Comparison of ENCODE assay signal across 26 cellular contexts in the genomic region with DNA sequence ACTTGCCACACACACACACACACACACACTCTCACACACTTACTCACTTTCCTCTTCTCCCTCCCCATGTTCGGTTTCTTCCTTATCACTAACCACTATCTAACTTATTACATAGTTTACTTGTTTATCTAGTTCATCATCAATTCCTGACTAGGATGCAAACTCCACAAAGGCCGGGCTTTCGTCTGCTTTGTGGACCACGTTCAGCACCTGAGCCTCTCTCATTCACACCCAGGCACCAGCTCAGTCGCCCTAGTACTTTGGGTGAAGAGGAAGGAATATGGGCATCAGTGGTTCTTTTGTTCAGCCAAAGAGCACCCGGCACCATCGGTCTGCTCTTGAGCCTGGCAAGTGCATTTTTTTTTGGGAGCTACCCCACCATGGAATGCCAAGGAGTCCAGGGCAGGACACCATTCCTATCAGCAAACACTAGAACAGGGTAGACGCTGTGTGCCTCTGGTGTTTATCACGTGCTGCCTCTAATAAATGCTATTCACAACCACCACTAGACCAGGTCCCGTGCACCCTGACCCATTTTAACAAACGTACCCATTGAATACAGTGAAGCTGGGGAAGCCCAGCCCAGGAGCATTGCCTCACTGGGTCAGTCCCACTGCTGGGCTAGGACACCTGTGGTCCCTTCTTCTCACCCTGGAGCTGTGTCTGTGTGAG. TPM values are rescaled to one million over a fixed set of nuclear protein-coding genes. Genes with fewer than 3 reads are reported as not detected.
DNase-seq lines count a peak whose midpoint lies in the region; ATAC-seq and TF ChIP-seq lines count a peak whose summit lies in the region.
"Had no signal": no experiment of that assay in that cellular context is flagged by ENCODE, and none has a peak within 500 bp of the region (broad histone marks: within the 10 kb centered on the region; RNA-seq: fewer than 3 reads in every experiment).

No MANE protein-coding gene starts in this region.

- no peaks in the 10 kb centered on the region for H3K27me3 Mint-ChIP-seq in activated T-cell treated with anti-CD3 and anti-CD28 coated beads, Interleukin-2, amount 50 U/mL, for 24 hours
- peaks cover 4% of the 10 kb centered on the region for H3K27me3 Mint-ChIP-seq in CD4-positive, alpha-beta T cell
- peaks cover 9 to 13% (median 12%) of the 10 kb centered on the region in 3 donors for H3K27me3 Mint-ChIP-seq in naive B cell
- H3K27me3 Mint-ChIP-seq: activated CD4-positive, alpha-beta T cell treated with anti-CD3 and anti-CD28 coated beads, Interleukin-2, amount 10 ng/mL, durations not matched to agents 24 days and 14 days had no signal

- no peaks in the 10 kb centered on the region for H3K36me3 Mint-ChIP-seq in activated T-cell treated with anti-CD3 and anti-CD28 coated beads, Interleukin-2, amount 50 U/mL, for 24 hours (ENCODE audit: low read depth)
- H3K36me3 Mint-ChIP-seq in CD4-positive, alpha-beta T cell (ENCODE audit: low read depth), result no peaks in the 10 kb centered on the region
- peaks cover 0 to 7% of the 10 kb centered on the region in 2 donors for H3K36me3 Mint-ChIP-seq in activated naive CD4-positive, alpha-beta T cell treated with anti-CD3 and anti-CD28 coated beads, Interleukin-2, amount 50 U/mL, for 72 hours
- no peaks in the 10 kb centered on the region for H3K36me3 Mint-ChIP-seq in naive B cell
- H3K36me3 Mint-ChIP-seq: type B pancreatic cell had no signal

- peaks cover 69% of the 10 kb centered on the region for H3K4me1 Mint-ChIP-seq in activated T-cell treated with anti-CD3 and anti-CD28 coated beads, Interleukin-2, amount 50 U/mL, for 24 hours (ENCODE audit: low read depth)
- H3K4me1 Mint-ChIP-seq in CD4-positive, alpha-beta T cell (ENCODE audit: low read depth), result peaks cover 38% of the 10 kb centered on the region
- H3K4me1 Mint-ChIP-seq in naive B cell, result peaks cover 14 to 28% (median 16%) of the 10 kb centered on the region in 3 donors

- H3K27ac Mint-ChIP-seq in activated T-cell treated with anti-CD3 and anti-CD28 coated beads, Interleukin-2, amount 50 U/mL, for 24 hours, result peak overlapping the region; percentile 67
- peak overlapping the region; percentile 16 for H3K27ac Mint-ChIP-seq in CD4-positive, alpha-beta T cell
- H3K27ac Mint-ChIP-seq in activated naive CD4-positive, alpha-beta T cell treated with anti-CD3 and anti-CD28 coated beads, Interleukin-2, amount 50 U/mL, for 72 hours, result peak overlapping the region; percentile 66 to 75
- H3K27ac Mint-ChIP-seq in naive B cell, result peak overlapping the region in 2 of 6 donors; percentile 5 to 47
- H3K27ac Mint-ChIP-seq: activated CD4-positive, alpha-beta T cell treated with anti-CD3 and anti-CD28 coated beads, Interleukin-2, amount 10 ng/mL, durations not matched to agents 24 days and 14 days had no signal

- no peaks in the 10 kb centered on the region for H3K4me1 ChIP-seq in uterus
- H3K4me1 ChIP-seq: BE2C had no signal

- no peak for TF ChIP-seq POLR2A in uterus (IDR thresholded peaks at IDR 0.05)

- H3K4me3 ChIP-seq in uterus, result no peak overlapping the region
- H3K4me3 ChIP-seq: smooth muscle cell, stomach had no signal

- no peaks in the 10 kb centered on the region for H3K36me3 ChIP-seq in uterus
- H3K36me3 ChIP-seq: BE2C, stomach had no signal

- CTCF ChIA-PET in CD4-positive, alpha-beta T cell (lab: Charles Lee), result interaction anchor here (0.8 to 1.6 kb wide), 2 partner anchors 14 to 96 kb away, joined by 3 read pairs; a partner anchor contains a TSS

- no peak overlapping the region for H3K27ac ChIP-seq in CD4-positive, alpha-beta T cell (ENCODE audit: low read depth, low read length)
- H3K27ac ChIP-seq in uterus, result no peak overlapping the region
- H3K27ac ChIP-seq: foreskin keratinocyte, KMS-11, stomach had no signal

- no peaks in the 10 kb centered on the region for H3K27me3 ChIP-seq in CD4-positive, alpha-beta T cell (ENCODE audit: control insufficient read depth, insufficient read depth, low read length)
- H3K27me3 ChIP-seq in uterus, result no peaks in the 10 kb centered on the region
- H3K27me3 ChIP-seq: foreskin keratinocyte had no signal

- ATAC-seq in CD4-positive, alpha-beta T cell (ENCODE audit: poor library complexity), result no peak
- ATAC-seq in activated naive CD4-positive, alpha-beta T cell treated with anti-CD3 and anti-CD28 coated beads, Interleukin-2, amount 50 U/mL, for 72 hours, result no peak
- no peak for ATAC-seq in naive B cell (ENCODE audit: low read depth in 2 of 2)
- ATAC-seq: foreskin keratinocyte had no signal

- no peak for TF ChIP-seq CTCF in CD4-positive, alpha-beta T cell (IDR thresholded peaks at IDR 0.05)
- TF ChIP-seq CTCF in uterus (IDR thresholded peaks at IDR 0.05), result no peak

- no peaks in the 10 kb centered on the region for H3K9me3 Mint-ChIP-seq in activated T-cell treated with anti-CD3 and anti-CD28 coated beads, Interleukin-2, amount 50 U/mL, for 24 hours
- H3K9me3 Mint-ChIP-seq in CD4-positive, alpha-beta T cell, result no peaks in the 10 kb centered on the region
- peaks cover 3 to 5% of the 10 kb centered on the region in 2 donors for H3K9me3 Mint-ChIP-seq in activated naive CD4-positive, alpha-beta T cell treated with anti-CD3 and anti-CD28 coated beads, Interleukin-2, amount 50 U/mL, for 72 hours
- no peaks in the 10 kb centered on the region for H3K9me3 Mint-ChIP-seq in naive B cell
- H3K9me3 Mint-ChIP-seq: activated CD4-positive, alpha-beta T cell treated with anti-CD3 and anti-CD28 coated beads, Interleukin-2, amount 10 ng/mL, durations not matched to agents 24 days and 14 days; type B pancreatic cell had no signal

- H3K4me3 Mint-ChIP-seq in activated T-cell treated with anti-CD3 and anti-CD28 coated beads, Interleukin-2, amount 50 U/mL, for 24 hours, result peak overlapping the region; percentile 71
- peak overlapping the region; percentile 74 for H3K4me3 Mint-ChIP-seq in CD4-positive, alpha-beta T cell
- peak overlapping the region in 7 of 8 donors; percentile 5 to 93 (median 53) for H3K4me3 Mint-ChIP-seq in naive B cell

- POLR2A ChIA-PET in CD4-positive, alpha-beta T cell (lab: Charles Lee), result interaction anchor here (1.4 to 1.5 kb wide), 2 partner anchors 21 to 25 kb away, joined by 5 to 6 read pairs; no protein-coding TSS in a partner anchor

- DNase-seq in activated T-cell treated with anti-CD3 and anti-CD28 coated beads, Interleukin-2, amount 50 U/mL, for 24 hours, result no peak
- DNase-seq in activated T-cell treated with anti-CD3 and anti-CD28 coated beads for 4 hours (no peak), naive B cell (no peak), AG08396 (ENCODE audit: low spot score) (no peak), mucosa of gallbladder (ENCODE audit: low spot score) (no peak), uterus (no peak)
- no peak for DNase-seq in CD4-positive, alpha-beta T cell
- DNase-seq in activated naive CD4-positive, alpha-beta T cell treated with anti-CD3 and anti-CD28 coated beads, Interleukin-2, amount 50 U/mL, for 72 hours (ENCODE audit: low spot score in 2 of 2), result no peak
- DNase-seq: activated CD4-positive, alpha-beta T cell treated with anti-CD3 and anti-CD28 coated beads, Interleukin-2, amount 10 ng/mL, durations not matched to agents 24 days and 14 days; amygdala; BE2C; central memory CD4-positive, alpha-beta T cell; foreskin keratinocyte; H7; hypothalamus; mesendoderm; MV-4-11; NCI-H1694; NCI-H748 treated with DMSO at 0.1 percent for 48 hours; SHP77 treated with DMSO at 0.1 percent for 48 hours; stimulated activated CD4-positive, alpha-beta T cell treated with anti-CD3 and anti-CD28 coated beads, Interleukin-2, amount 100 ng/mL, for 48 hours; stomach; T-helper 1 cell had no signal

- intact Hi-C loops in CD4-positive, alpha-beta T cell (cut with DNase I, micrococcal nuclease), result loop anchor here in 1 of 2 experiments (5.0 kb wide), 1 partner anchor 95 kb away; a partner anchor contains a TSS
- intact Hi-C loops in uterus (cut with DNase I; ENCODE audit: low total_unique reads), result no loop called here

- no peaks in the 10 kb centered on the region for H3K9me3 ChIP-seq in CD4-positive, alpha-beta T cell (ENCODE audit: control insufficient read depth, low read length)
- H3K9me3 ChIP-seq in uterus, result no peaks in the 10 kb centered on the region
- H3K9me3 ChIP-seq: BE2C, stomach had no signal

RNA-seq across cellular contexts. Expression of a gene that starts 2.2 kb away (rescaled TPM):
- total RNA-seq in CD4-positive, alpha-beta T cell, result not detected
- total RNA-seq in activated naive CD4-positive, alpha-beta T cell treated with anti-CD3 and anti-CD28 coated beads, Interleukin-2, amount 50 U/mL, for 72 hours, result 1 to 10 TPM in 1 of 2 donors, under 1 TPM in 1; 0.23 to 1.5 TPM
- not detected for polyA plus RNA-seq in naive B cell (ENCODE audit: low read depth in 6 of 6)
- total RNA-seq in mucosa of gallbladder (0.14 TPM), uterus (under 1 TPM in 1 of 4 donors, not detected in 3; 0.21 TPM)
- total RNA-seq: H7, smooth muscle cell had no signal
- polyA plus RNA-seq: smooth muscle cell had no signal
